Comparison of ENCODE assay signal across 34 cellular contexts in the genomic region with DNA sequence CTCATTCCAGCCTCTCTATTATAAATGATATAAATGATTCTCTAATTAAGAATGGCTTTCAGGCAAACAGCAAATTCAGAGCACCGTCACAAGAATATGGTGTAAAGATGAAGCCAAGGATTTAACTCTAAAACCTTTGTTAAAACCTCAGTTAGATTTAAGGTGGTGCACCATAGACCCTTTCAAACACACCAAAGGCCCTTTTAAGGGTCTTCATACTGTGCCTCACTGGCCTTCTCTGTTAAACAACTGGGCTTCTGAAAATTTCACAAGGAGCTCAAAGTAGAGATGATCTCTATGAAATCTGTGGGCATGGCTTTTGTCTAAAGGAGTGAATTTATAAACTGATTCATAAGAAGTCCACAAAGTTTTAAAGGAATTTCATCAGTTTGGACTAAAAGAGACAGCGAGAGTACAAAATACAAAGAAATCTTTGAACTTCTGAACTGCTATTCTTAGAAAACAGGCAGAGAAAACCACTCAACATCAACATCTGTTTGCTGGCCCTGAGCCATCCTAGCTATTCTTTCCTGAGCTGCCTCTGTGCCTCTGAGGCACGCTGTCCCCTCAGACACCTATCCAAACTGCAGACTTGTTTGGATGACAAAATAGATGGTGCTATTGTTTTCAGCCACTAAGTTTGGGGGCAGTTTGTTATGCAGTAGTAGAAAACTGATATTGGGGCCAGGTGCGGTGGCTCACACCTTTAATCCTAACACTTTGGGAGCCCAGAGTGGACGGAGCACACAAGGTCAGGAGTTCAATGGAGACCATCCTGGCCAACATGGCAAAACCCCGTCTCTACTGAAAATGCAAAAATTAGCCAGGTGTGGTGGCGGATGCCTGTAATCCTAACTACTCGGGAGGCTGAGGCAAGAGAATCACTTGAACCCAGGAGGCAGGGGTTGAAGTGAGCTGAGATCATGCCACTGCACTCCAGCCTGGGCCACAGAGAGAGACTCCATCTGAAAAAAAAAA.
"Had no signal": no experiment of that assay in that cellular context is flagged by ENCODE, and none has a peak within 500 bp of the region (broad histone marks: within the 10 kb centered on the region; RNA-seq: fewer than 3 reads in every experiment).

No MANE protein-coding gene starts in this region.

- H3K36me3 ChIP-seq: MG63, Peyer's patch, SJSA1 had no signal

- H3K4me1 ChIP-seq: Peyer's patch, SJSA1 had no signal

- H3K9me3 ChIP-seq: MG63, Peyer's patch, SJSA1 had no signal

- ATAC-seq: K562, PC-3, Right ventricle myocardium inferior, SK-N-SH treated with all-trans-retinoic acid at 6 μM for 48 hours, T-cell had no signal

- H3K4me3 ChIP-seq: K562, MG63, Peyer's patch, SJSA1, SK-N-MC had no signal

- DNase-seq: Kasumi-1; KG1; MG63; NCI-H1048; NCI-H1092 treated with DMSO at 0.1 percent for 48 hours; NCI-H1105 treated with DMSO at 0.1 percent for 48 hours; NCI-H1417; NCI-H1436; NCI-H146; NCI-H1694; NCI-H187; NCI-H1930; NCI-H2029 treated with DMSO at 0.1 percent for 48 hours; NCI-H2081 treated with DMSO at 0.1 percent for 48 hours; NCI-H2107; NCI-H2171; NCI-H226; NCI-H446 treated with DMSO at 0.1 percent for 48 hours; NCI-H510A; NCI-H526; NCI-H69; NCI-H748 treated with DMSO at 0.1 percent for 48 hours; NK-92 treated with Interleukin-12 subunit alpha and Interleukin-12 subunit beta, amount 100 ng/mL, for 24 hours; OCI-M1; PC-3; Peyer's patch; SHP77 treated with DMSO at 0.1 percent for 48 hours; T-cell had no signal

- H3K27ac ChIP-seq: Peyer's patch, RWPE1, SJSA1, SK-N-MC had no signal

- H3K27me3 ChIP-seq: MG63, Peyer's patch, SJSA1 had no signal
